14 cellular contexts compared by ENCODE assay signal in the genomic region with DNA sequence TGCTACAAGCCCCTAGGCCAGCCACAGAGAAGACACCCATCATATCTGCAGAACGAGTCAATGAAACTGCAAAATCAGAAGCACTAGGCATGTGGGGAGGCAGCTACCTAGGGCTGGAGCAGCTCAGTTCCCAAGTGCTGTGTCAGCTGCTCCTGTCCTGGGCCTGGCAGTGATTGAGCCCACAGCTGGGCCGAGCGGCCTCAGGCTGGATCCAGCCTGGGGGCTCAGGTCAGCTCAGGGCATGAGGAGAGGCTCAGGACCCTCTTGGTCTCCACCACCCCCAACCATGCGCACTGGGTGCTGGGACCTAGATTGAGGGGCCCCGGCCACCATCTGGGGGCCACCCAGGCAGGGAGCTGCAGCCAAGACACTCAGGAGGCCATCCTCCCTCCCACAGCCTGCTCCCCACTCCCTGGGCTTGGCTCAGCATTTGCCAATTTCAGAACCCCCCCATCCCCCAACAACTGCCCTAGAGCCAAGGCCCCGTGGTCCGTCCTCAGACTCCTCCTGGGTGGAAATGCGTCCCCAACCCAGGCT. TPM values are rescaled to one million over a fixed set of nuclear protein-coding genes. Genes with fewer than 3 reads are reported as not detected.
DNase-seq lines count a peak whose midpoint lies in the region; ATAC-seq and TF ChIP-seq lines count a peak whose summit lies in the region.
"Had no signal": no experiment of that assay in that cellular context is flagged by ENCODE, and none has a peak within 500 bp of the region (broad histone marks: within the 10 kb centered on the region; RNA-seq: fewer than 3 reads in every experiment).

No MANE protein-coding gene starts in this region.

- H3K9me3 Mint-ChIP-seq in natural killer cell = no peaks in the 10 kb centered on the region

- peaks cover 0 to 13% of the 10 kb centered on the region in 2 donors for H3K27me3 Mint-ChIP-seq in natural killer cell (ENCODE audit: low read depth in 2 of 2)

- H3K4me1 ChIP-seq in adipocyte (ENCODE audit: control insufficient read depth, insufficient read depth, low read length) = peaks cover 13% of the 10 kb centered on the region

- no peak overlapping the region for H3K4me3 Mint-ChIP-seq in natural killer cell
- H3K4me3 Mint-ChIP-seq: activated CD4-positive, alpha-beta memory T cell treated with anti-CD3 and anti-CD28 coated beads, Interleukin-2, amount 10 ng/mL, durations not matched to agents 7 days and 5 days had no signal

- no peaks in the 10 kb centered on the region for H3K27me3 ChIP-seq in adipocyte (replicated peaks; ENCODE audit: control insufficient read depth, insufficient read depth, low read length)

- intact Hi-C loops in natural killer cell (cut with micrococcal nuclease) = no loop called here

- H3K4me1 Mint-ChIP-seq in natural killer cell = peaks cover 0 to 37% of the 10 kb centered on the region in 2 donors

- H3K9me3 ChIP-seq in adipocyte (ENCODE audit: control insufficient read depth, low read length) = no peaks in the 10 kb centered on the region

- peak overlapping the region; percentile 45 for H3K9ac ChIP-seq in adipocyte (ENCODE audit: low read length)

- H3K36me3 Mint-ChIP-seq in natural killer cell = no peaks in the 10 kb centered on the region

- H3K27ac Mint-ChIP-seq in natural killer cell = no peak overlapping the region
- H3K27ac Mint-ChIP-seq: activated CD4-positive, alpha-beta memory T cell treated with anti-CD3 and anti-CD28 coated beads, Interleukin-2, amount 10 ng/mL, durations not matched to agents 7 days and 5 days had no signal

- no peaks in the 10 kb centered on the region for H3K36me3 ChIP-seq in adipocyte (ENCODE audit: control insufficient read depth, insufficient read depth, low read length, severe bottlenecking)

- ATAC-seq in GM18511 (IDR thresholded peaks at IDR 0.05; ENCODE audit: unreplicated experiment) (peak; percentile 17), natural killer cell (peak in 2 of 3 donors; percentile 6 to 27), GM19463 (IDR thresholded peaks at IDR 0.05; ENCODE audit: unreplicated experiment) (no peak), HG03439 (IDR thresholded peaks at IDR 0.05; ENCODE audit: unreplicated experiment) (no peak)

- H3K4me3 ChIP-seq in adipocyte (ENCODE audit: low read length) = no peak overlapping the region
- H3K4me3 ChIP-seq: smooth muscle cell had no signal

- TF ChIP-seq CTCF in natural killer cell (IDR thresholded peaks at IDR 0.05) = no peak

- DNase-seq in AG20443 (ENCODE audit: low spot score) (peak; percentile 8), adipocyte (ENCODE audit: low read depth) (no peak), natural killer cell (no peak), middle frontal gyrus (ENCODE audit: extremely low spot score, low spot score) (no peak)
- DNase-seq in stimulated activated CD4-positive, alpha-beta T cell treated with anti-CD3 and anti-CD28 coated beads, Interleukin-15, amount 100 ng/mL, for 24 hours = no peak
- DNase-seq: activated CD4-positive, alpha-beta memory T cell treated with anti-CD3 and anti-CD28 coated beads, Interleukin-2, amount 10 ng/mL, durations not matched to agents 7 days and 5 days; effector CD4-positive, alpha-beta T cell; NK-92 treated with Interleukin-12 subunit alpha and Interleukin-12 subunit beta, amount 100 ng/mL, for 24 hours; SIG-M5 had no signal

RNA-seq across cellular contexts. Expression of a gene that starts 2.4 kb away (rescaled TPM):
- 10 to 100 TPM; 15.8 to 27.9 (median 26.2) TPM for total RNA-seq in natural killer cell

RNA-seq across cellular contexts. Expression of a gene that starts 25.4 kb away (rescaled TPM):
- total RNA-seq in natural killer cell = under 1 TPM in 2 of 3 donors, not detected in 1; 0.14 to 0.32 TPM
- total RNA-seq: omental fat pad, smooth muscle cell had no signal

RNA-seq across cellular contexts. Expression of a gene that starts 30.1 kb away (rescaled TPM):
- total RNA-seq in natural killer cell = 10 to 100 TPM; 31.2 to 35.4 (median 32.8) TPM

Comparison
In these comparisons a context has a peak if more than half of its experiments do, and no peak if none do; other contexts are left out.
1. ATAC-seq: peak in GM18511 (single experiment) and natural killer cell (2 of 3); none in GM19463 (single experiment) and HG03439 (single experiment).